Comparison of ENCODE assay signal across 20 cellular contexts in genomic region chr3:55860040-55860439, GRCh38.
A peak's percentile ranks its signal among the peaks of the same experiment; 100 is the strongest.
DNase-seq lines count a peak whose midpoint lies in the region; ATAC-seq, FAIRE-seq and TF ChIP-seq lines count a peak whose summit lies in the region.
"Had no signal": no experiment of that assay in that cellular context is flagged by ENCODE, and none has a peak within 500 bp of the region (broad histone marks: within the 10 kb centered on the region; RNA-seq: fewer than 3 reads in every experiment).

No MANE protein-coding gene starts in this region.

- no peak overlapping the region for H3K27ac ChIP-seq in astrocyte (ENCODE audit: low read depth, low read length)
- no peak overlapping the region for H3K27ac ChIP-seq in coronary artery
- H3K27ac ChIP-seq: heart right ventricle, ovary, Peyer's patch, right lobe of liver had no signal

- no peaks in the 10 kb centered on the region for H3K9me3 Mint-ChIP-seq in astrocyte (ENCODE audit: unreplicated experiment)
- no peaks in the 10 kb centered on the region for H3K9me3 Mint-ChIP-seq in nephron
- H3K9me3 Mint-ChIP-seq: activated CD8-positive, alpha-beta T cell treated with anti-CD3 and anti-CD28 coated beads for 36 hours; activated naive CD4-positive, alpha-beta T cell treated with anti-CD3 and anti-CD28 coated beads, Interleukin-2, amount 50 U/mL, for 24 hours; activated T-cell treated with anti-CD3 and anti-CD28 coated beads, Interleukin-2, amount 50 U/mL, for 4 hours; CD4-positive, alpha-beta T cell had no signal

- no peaks in the 10 kb centered on the region for H3K27me3 Mint-ChIP-seq in astrocyte (ENCODE audit: low read depth, unreplicated experiment)
- no peaks in the 10 kb centered on the region for H3K27me3 Mint-ChIP-seq in nephron (ENCODE audit: low read depth)
- H3K27me3 Mint-ChIP-seq: activated CD8-positive, alpha-beta T cell treated with anti-CD3 and anti-CD28 coated beads for 36 hours; activated naive CD4-positive, alpha-beta T cell treated with anti-CD3 and anti-CD28 coated beads, Interleukin-2, amount 50 U/mL, for 24 hours; CD4-positive, alpha-beta T cell had no signal

- no peak overlapping the region for H3K4me2 ChIP-seq in astrocyte (ENCODE audit: low read length)

- H3K27ac Mint-ChIP-seq in astrocyte (ENCODE audit: unreplicated experiment): no peak overlapping the region
- H3K27ac Mint-ChIP-seq in nephron: peak overlapping the region; percentile 94 to 99 (median 96)
- H3K27ac Mint-ChIP-seq: activated CD8-positive, alpha-beta T cell treated with anti-CD3 and anti-CD28 coated beads for 36 hours; activated naive CD4-positive, alpha-beta T cell treated with anti-CD3 and anti-CD28 coated beads, Interleukin-2, amount 50 U/mL, for 24 hours; CD4-positive, alpha-beta T cell; stimulated activated effector memory CD8-positive, alpha-beta T cell treated with anti-CD3 and anti-CD28 coated beads, Interleukin-12 subunit alpha, Interleukin-12 subunit beta, amount 100 ng/mL, for 72 hours had no signal

- no peak overlapping the region for H3K4me3 Mint-ChIP-seq in astrocyte (ENCODE audit: unreplicated experiment)
- H3K4me3 Mint-ChIP-seq in nephron: peak overlapping the region in 2 of 3 experiments; percentile 15 to 20
- H3K4me3 Mint-ChIP-seq: activated CD8-positive, alpha-beta T cell treated with anti-CD3 and anti-CD28 coated beads for 36 hours; activated naive CD4-positive, alpha-beta T cell treated with anti-CD3 and anti-CD28 coated beads, Interleukin-2, amount 50 U/mL, for 24 hours; activated T-cell treated with anti-CD3 and anti-CD28 coated beads, Interleukin-2, amount 50 U/mL, for 4 hours; CD4-positive, alpha-beta T cell; stimulated activated effector memory CD8-positive, alpha-beta T cell treated with anti-CD3 and anti-CD28 coated beads, Interleukin-12 subunit alpha, Interleukin-12 subunit beta, amount 100 ng/mL, for 72 hours had no signal

- no peaks in the 10 kb centered on the region for H3K4me1 ChIP-seq in astrocyte (ENCODE audit: insufficient read depth, low read length)
- H3K4me1 ChIP-seq: Peyer's patch, right lobe of liver had no signal

- H3K9ac ChIP-seq in astrocyte (ENCODE audit: low read length): no peak overlapping the region

- H3K79me2 ChIP-seq in astrocyte (ENCODE audit: insufficient read depth, low read length): no peaks in the 10 kb centered on the region

- no peaks in the 10 kb centered on the region for H4K20me1 ChIP-seq in astrocyte (ENCODE audit: insufficient read depth, low read length)

- H3K36me3 ChIP-seq in astrocyte (ENCODE audit: insufficient read depth, low read length): no peaks in the 10 kb centered on the region
- H3K36me3 ChIP-seq: heart right ventricle, ovary, Peyer's patch, right lobe of liver had no signal

- H2AFZ ChIP-seq in astrocyte (ENCODE audit: low read depth, low read length): no peak overlapping the region

- DNase-seq in DMS79 treated with DMSO at 0.1 percent for 48 hours (lab: John Stamatoyannopoulos, UW): peak; percentile 8
- DNase-seq in NCI-H2029 (lab: John Stamatoyannopoulos, UW): peak; percentile 11
- peak; percentile 6 for DNase-seq in astrocyte (ENCODE audit: low read depth)
- no peak for DNase-seq in coronary artery (ENCODE audit: low spot score)
- no peak for DNase-seq in LoVo (ENCODE audit: low spot score)
- DNase-seq in midbrain (lab: John Stamatoyannopoulos, UW): no peak
- DNase-seq: activated CD8-positive, alpha-beta T cell treated with anti-CD3 and anti-CD28 coated beads for 36 hours; activated T-cell treated with anti-CD3 and anti-CD28 coated beads, Interleukin-2, amount 50 U/mL, for 4 hours; CD4-positive, alpha-beta T cell; heart right ventricle; NCI-H2171 treated with DMSO at 0.1 percent for 48 hours; NK-92 treated with Interleukin-12 subunit alpha and Interleukin-12 subunit beta, amount 100 ng/mL, for 24 hours; ovary; Peyer's patch; right lobe of liver; T-helper 9 cell had no signal

- H3K4me3 ChIP-seq in astrocyte (ENCODE audit: insufficient read depth, low read depth, low read length) (no peak overlapping the region), coronary artery (no peak overlapping the region)
- H3K4me3 ChIP-seq: heart right ventricle, ovary, Peyer's patch, right lobe of liver had no signal

- H3K4me1 Mint-ChIP-seq in astrocyte (ENCODE audit: low read depth, unreplicated experiment) (no peaks in the 10 kb centered on the region), nephron (peaks cover 57% of the 10 kb centered on the region)
- H3K4me1 Mint-ChIP-seq: activated naive CD4-positive, alpha-beta T cell treated with anti-CD3 and anti-CD28 coated beads, Interleukin-2, amount 50 U/mL, for 24 hours; stimulated activated effector memory CD8-positive, alpha-beta T cell treated with anti-CD3 and anti-CD28 coated beads, Interleukin-12 subunit alpha, Interleukin-12 subunit beta, amount 100 ng/mL, for 72 hours had no signal

- TF ChIP-seq CTCF in astrocyte (IDR thresholded peaks at IDR 0.05; ENCODE audit: insufficient read depth, low read depth, low read length): no peak
- TF ChIP-seq CTCF in nephron (IDR thresholded peaks at IDR 0.05; ENCODE audit: unreplicated experiment in 3 of 3): no peak
- TF ChIP-seq CTCF in coronary artery (IDR thresholded peaks at IDR 0.05): no peak

- FAIRE-seq in astrocyte (lab: Jason Lieb, UNC): no peak

- H3K27me3 ChIP-seq in astrocyte (ENCODE audit: insufficient read depth, low read length): no peaks in the 10 kb centered on the region
- H3K27me3 ChIP-seq: ovary, Peyer's patch, right lobe of liver had no signal

- no peak for ATAC-seq in GM19023 (IDR thresholded peaks at IDR 0.05; ENCODE audit: unreplicated experiment)
- ATAC-seq: activated CD8-positive, alpha-beta T cell treated with anti-CD3 and anti-CD28 coated beads for 36 hours; activated T-cell treated with anti-CD3 and anti-CD28 coated beads, Interleukin-2, amount 50 U/mL, for 4 hours; heart right ventricle; right lobe of liver; stimulated activated effector memory CD8-positive, alpha-beta T cell treated with anti-CD3 and anti-CD28 coated beads, Interleukin-12 subunit alpha, Interleukin-12 subunit beta, amount 100 ng/mL, for 72 hours had no signal

- no peaks in the 10 kb centered on the region for H3K9me3 ChIP-seq in astrocyte (ENCODE audit: insufficient read depth, low read depth, low read length)
- H3K9me3 ChIP-seq: heart right ventricle, ovary, Peyer's patch, right lobe of liver had no signal

- no peaks in the 10 kb centered on the region for H3K36me3 Mint-ChIP-seq in astrocyte (ENCODE audit: low read depth, unreplicated experiment)
- no peaks in the 10 kb centered on the region for H3K36me3 Mint-ChIP-seq in nephron (ENCODE audit: low read depth)
- H3K36me3 Mint-ChIP-seq: activated naive CD4-positive, alpha-beta T cell treated with anti-CD3 and anti-CD28 coated beads, Interleukin-2, amount 50 U/mL, for 24 hours; stimulated activated effector memory CD8-positive, alpha-beta T cell treated with anti-CD3 and anti-CD28 coated beads, Interleukin-12 subunit alpha, Interleukin-12 subunit beta, amount 100 ng/mL, for 72 hours had no signal

Comparison
In these comparisons a context has a peak if more than half of its experiments do, and no peak if none do; other contexts are left out.
1. DNase-seq: peak in DMS79 treated with DMSO at 0.1 percent for 48 hours (single experiment), NCI-H2029 (single experiment) and astrocyte (single experiment); none in coronary artery (single experiment), LoVo (single experiment) and midbrain (single experiment).